ENCODE assay signal across 8 cellular contexts in genomic region chr15:96330450-96331140, GRCh38. TPM values are rescaled to one million over a fixed set of nuclear protein-coding genes. Genes with fewer than 3 reads are reported as not detected.
DNase-seq lines count a peak whose midpoint lies in the region; TF ChIP-seq lines count a peak whose summit lies in the region.

NR2F2 (plus strand) TSS chr15:96330700; CDS start chr15:96332106, 1,406 bp downstream.

- WGBS in GM23248 (ENCODE audit: low coverage in 1 of 2, low lambda C conversion rate in 2 of 2, missing lambda C conversion rate in 2 of 2), 2 experiments, result 1% methylated on average over 49 to 76 of the region's 78 CpGs

- peak; percentile 99 for DNase-seq in EH (ENCODE audit: low read depth)
- DNase-seq in GM23248, result peak; percentile 100
- DNase-seq in LNCaP clone FGC (ENCODE audit: low read depth), result peak; percentile 89
- DNase-seq in SIG-M5 treated with dmso at 0.1 percent for 504 hours (lab: John Stamatoyannopoulos, UW; ENCODE audit: unreplicated experiment), result peak; percentile 92
- DNase-seq in T47D (ENCODE audit: low read depth in 1 of 2, low spot score in 1 of 2), result peak; percentile 90 to 98
- DNase-seq in retinal pigment epithelial cell (ENCODE audit: low read depth), result peak; percentile 96
- DNase-seq in GM19240 (ENCODE audit: insufficient read length, low spot score), result no peak

- no peaks in the 10 kb centered on the region for H3K27me3 ChIP-seq in GM23248 (replicated peaks; ENCODE audit: insufficient read depth)
- peaks cover 91% of the 10 kb centered on the region for H3K27me3 ChIP-seq in iPS-15b (ENCODE audit: control insufficient read depth, insufficient read depth, low read length)

- H3K9me3 ChIP-seq in GM23248 (ENCODE audit: low read depth), result no peaks in the 10 kb centered on the region
- H3K9me3 ChIP-seq in iPS-15b (ENCODE audit: control insufficient read depth, insufficient read depth, low read length), result no peaks in the 10 kb centered on the region

- in situ Hi-C loops in GM23248 (cut with MboI) (no loop called here), T47D (cut with HindIII; ENCODE audit: low pct_unique_long_range_greater_than_20kb, low sequenced_read_pairs) (no loop called here)

- H3K27ac ChIP-seq in GM23248, result peak within 1 kb of the TSS; percentile 94

- H3K9ac ChIP-seq in GM23248, result peak within 1 kb of the TSS; percentile 93
- no peak within 1 kb of the TSS for H3K9ac ChIP-seq in iPS-15b (ENCODE audit: low read depth, low read length)

- TF ChIP-seq CTCF in LNCaP clone FGC (IDR thresholded peaks at IDR 0.05; ENCODE audit: control insufficient read depth, extremely low read depth, insufficient read depth), result no peak
- TF ChIP-seq CTCF in retinal pigment epithelial cell (conservative IDR thresholded peaks at IDR 0.05; ENCODE audit: low read depth, low read length), result no peak

- peaks cover 46% of the 10 kb centered on the region for H3F3A ChIP-seq in GM23248 (ENCODE audit: insufficient read depth)

- H3K4me3 ChIP-seq in GM23248 (peak within 1 kb of the TSS; percentile 99), LNCaP clone FGC (ENCODE audit: low read depth, low read length) (peak within 1 kb of the TSS; percentile 84), iPS-15b (ENCODE audit: low read depth, low read length) (peak within 1 kb of the TSS; percentile 47), retinal pigment epithelial cell (ENCODE audit: low read length) (peak within 1 kb of the TSS; percentile 96)

- peaks cover 85% of the 10 kb centered on the region for H3K79me2 ChIP-seq in GM23248 (ENCODE audit: insufficient read depth)

- H4K20me1 ChIP-seq in GM23248 (ENCODE audit: insufficient read depth), result no peaks in the 10 kb centered on the region

- H3K4me1 ChIP-seq in GM23248 (ENCODE audit: insufficient read depth), result peaks cover 24% of the 10 kb centered on the region
- H3K4me1 ChIP-seq in iPS-15b (ENCODE audit: control insufficient read depth, insufficient read depth, low read length), result peaks cover 21% of the 10 kb centered on the region

- H3K4me2 ChIP-seq in GM23248 (ENCODE audit: unreplicated experiment), result peak within 1 kb of the TSS; percentile 89

- H3K36me3 ChIP-seq in GM23248 (ENCODE audit: low read depth), result peaks cover 17% of the 10 kb centered on the region
- H3K36me3 ChIP-seq in iPS-15b (ENCODE audit: control insufficient read depth, insufficient read depth, low read length), result no peaks in the 10 kb centered on the region

- no peaks in the 10 kb centered on the region for H3K9me2 ChIP-seq in GM23248 (ENCODE audit: insufficient read depth)

- H2AFZ ChIP-seq in GM23248, result peak within 1 kb of the TSS; percentile 89

RNA-seq across cellular contexts. Expression of gene NR2F2, which starts in this region (rescaled TPM):
- 5.9 and 7.3 TPM in 2 replicates for total RNA-seq in GM23248 (2014; rRNA removed; shearing (Covaris generic))
- 23.8 and 25.1 TPM in 2 replicates for polyA plus RNA-seq in GM23248 (2016; fragmentation: Nextera tagmentation; extraction: Ambion mirVana)

Comparison
In these comparisons a context has a peak if more than half of its experiments do, and no peak if none do; other contexts are left out.
1. H3K4me3 ChIP-seq: peak in every context shown above with its lines; median percentile 99 in GM23248; 96 in retinal pigment epithelial cell; 84 in LNCaP clone FGC; 47 in iPS-15b.